1 cellular context compared by ENCODE assay signal in genomic region chr1:46616277-46617107, GRCh38.
TF ChIP-seq lines count a peak whose summit lies in the region.

Gene MOB3C (minus strand): TSS chr1:46616811. CDS start chr1:46613321, 3,490 bp downstream.

TF ChIP-seq in K562, 482 proteins besides CTCF, POLR2A, EP300 and RAD21 (continued from another document and continues in another):
- TF ChIP-seq MGA (IDR thresholded peaks at IDR 0.05): peak; percentile 73
- no peak for TF ChIP-seq ZNF507 (tag; conservative IDR thresholded peaks at IDR 0.05)
- TF ChIP-seq ZFP36 (IDR thresholded peaks at IDR 0.05; ENCODE audit: low read depth, low read length, partially characterized antibody): no peak
- TF ChIP-seq VEZF1 (CRISPR knock-in tag; IDR thresholded peaks at IDR 0.05): peak; percentile 93
- TF ChIP-seq BCOR (IDR thresholded peaks at IDR 0.05): 0 out of 2 replicates have a peak, but pooled peaks have one; percentile 19
- TF ChIP-seq NR4A1 (CRISPR knock-in tag; IDR thresholded peaks at IDR 0.05): no peak
- 0 out of 2 replicates have a peak, but pooled peaks have one; percentile 42 for TF ChIP-seq NR4A1 (tag; IDR thresholded peaks at IDR 0.05)
- TF ChIP-seq NFE2L1 (tag; IDR thresholded peaks at IDR 0.05; ENCODE audit: borderline replicate concordance, low read depth): no peak
- TF ChIP-seq ARID1B (IDR thresholded peaks at IDR 0.05): no peak
- no peak for TF ChIP-seq ZNF253 (CRISPR knock-in tag; conservative IDR thresholded peaks at IDR 0.05)
- TF ChIP-seq EGR1 (conservative IDR thresholded peaks at IDR 0.05): peak; percentile 95
- 0 out of 2 replicates have a peak, but pooled peaks have one; percentile 1 for TF ChIP-seq TCF3 (CRISPR knock-in tag; IDR thresholded peaks at IDR 0.05)
- no peak for TF ChIP-seq RBM34 (IDR thresholded peaks at IDR 0.05; ENCODE audit: borderline replicate concordance, insufficient read depth, low read length)
- TF ChIP-seq MNT (conservative IDR thresholded peaks at IDR 0.05): peak in 1 of 2 experiments; percentile 59; a peak in 3 of 4 replicates
- no peak for TF ChIP-seq ZNF584 (CRISPR knock-in tag; IDR thresholded peaks at IDR 0.05; ENCODE audit: low read depth)
- TF ChIP-seq RREB1 (CRISPR knock-in tag; IDR thresholded peaks at IDR 0.05): no peak
- no peak for TF ChIP-seq ZNF324 (CRISPR knock-in tag; IDR thresholded peaks at IDR 0.05)
- TF ChIP-seq SNAPC5 (CRISPR knock-in tag; IDR thresholded peaks at IDR 0.05): no peak
- 0 out of 2 replicates have a peak, but pooled peaks have one; percentile 8 for TF ChIP-seq JUND (IDR thresholded peaks at IDR 0.05; ENCODE audit: borderline replicate concordance, low read depth, low read length)
- no peak for TF ChIP-seq JUND (tag; IDR thresholded peaks at IDR 0.05; ENCODE audit: borderline replicate concordance, low read depth, low read length)
- TF ChIP-seq CSDE1 (IDR thresholded peaks at IDR 0.05): no peak
- no peak; the same call in none of the 2 replicates for TF ChIP-seq ZBTB9 (CRISPR knock-in tag; IDR thresholded peaks at IDR 0.05)
- TF ChIP-seq RBBP5 (IDR thresholded peaks at IDR 0.05; ENCODE audit: borderline replicate concordance, insufficient read depth, low read length, poor library complexity, severe bottlenecking): peak; percentile 97
- no peak for TF ChIP-seq ZNF212 (CRISPR knock-in tag; IDR thresholded peaks at IDR 0.05)
- no peak for TF ChIP-seq HDAC8 (tag; IDR thresholded peaks at IDR 0.05)
- TF ChIP-seq TFE3 (CRISPR knock-in tag; IDR thresholded peaks at IDR 0.05): no peak
- no peak for TF ChIP-seq ZNF197 (CRISPR knock-in tag; IDR thresholded peaks at IDR 0.05; ENCODE audit: low read depth)
- 0 out of 2 replicates have a peak, but pooled peaks have one; percentile 7 for TF ChIP-seq ZKSCAN1 (IDR thresholded peaks at IDR 0.05; ENCODE audit: low read depth, low read length)
- no peak for TF ChIP-seq SFPQ (IDR thresholded peaks at IDR 0.05; ENCODE audit: low read depth, low read length)
